ENCODE assay signal across 8 cellular contexts in genomic region chr11:123235117-123235686, GRCh38. TPM values are rescaled to one million over a fixed set of nuclear protein-coding genes. Genes with fewer than 3 reads are reported as not detected.
DNase-seq lines count a peak whose midpoint lies in the region; ATAC-seq and TF ChIP-seq lines count a peak whose summit lies in the region.

No MANE protein-coding gene starts in this region.

- CTCF ChIA-PET in naive thymus-derived CD4-positive, alpha-beta T cell (lab: Charles Lee), result interaction anchor here (0.7 kb wide), 1 partner anchor 64 kb away, joined by 3 read pairs; no protein-coding TSS in a partner anchor

- intact Hi-C loops in breast epithelium (cut with DNase I; ENCODE audit: low total_unique reads) (no loop called here), transverse colon (cut with DNase I; ENCODE audit: low total_unique reads) (no loop called here)
- intact Hi-C loops in naive thymus-derived CD4-positive, alpha-beta T cell (cut with micrococcal nuclease), result no loop called here

- H3K27ac Mint-ChIP-seq in naive thymus-derived CD4-positive, alpha-beta T cell, result peak overlapping the region in 2 of 9 donors; percentile 29 to 93

- peaks cover 14 to 43% (median 17%) of the 10 kb centered on the region in 7 donors for H3K4me1 Mint-ChIP-seq in naive thymus-derived CD4-positive, alpha-beta T cell

- peak; percentile 12 to 68 (median 24) for TF ChIP-seq CTCF in breast epithelium (IDR thresholded peaks at IDR 0.05)
- TF ChIP-seq CTCF in transverse colon (IDR thresholded peaks at IDR 0.05), result peak; percentile 41 to 55 (median 46)

- POLR2A ChIA-PET in naive thymus-derived CD4-positive, alpha-beta T cell (lab: Charles Lee), result no interaction called here

- peaks cover 0 to 7% (median 0%) of the 10 kb centered on the region in 5 donors for H3K27me3 Mint-ChIP-seq in naive thymus-derived CD4-positive, alpha-beta T cell

- DNase-seq in NCI-H146 (lab: John Stamatoyannopoulos, UW) (peak; percentile 14), NCI-H146 treated with DMSO at 0.1 percent for 48 hours (lab: John Stamatoyannopoulos, UW; ENCODE audit: unreplicated experiment) (no peak), breast epithelium (ENCODE audit: low spot score in 2 of 2) (peak in 1 of 2 donors; percentile 58), transverse colon (peak; percentile 50)
- DNase-seq in naive thymus-derived CD4-positive, alpha-beta T cell, result peak in 8 of 9 donors; percentile 20 to 59 (median 33)

- H3K36me3 Mint-ChIP-seq in naive thymus-derived CD4-positive, alpha-beta T cell, result peaks cover 0 to 23% (median 0%) of the 10 kb centered on the region in 5 donors

- no peaks in the 10 kb centered on the region for H3K4me1 ChIP-seq in breast epithelium
- peaks cover 12 to 17% of the 10 kb centered on the region in 2 donors for H3K4me1 ChIP-seq in naive thymus-derived CD4-positive, alpha-beta T cell (ENCODE audit: control insufficient read depth in 2 of 2, insufficient read depth in 2 of 2, low read length in 2 of 2)
- H3K4me1 ChIP-seq in transverse colon, result peaks cover 0 to 13% (median 8%) of the 10 kb centered on the region in 4 donors

- TF ChIP-seq EP300 in transverse colon (IDR thresholded peaks at IDR 0.05; ENCODE audit: low read depth), result no peak

- H3K4me3 ChIP-seq in breast epithelium, result no peak overlapping the region
- no peak overlapping the region for H3K4me3 ChIP-seq in naive thymus-derived CD4-positive, alpha-beta T cell (ENCODE audit: low read length)
- no peak overlapping the region for H3K4me3 ChIP-seq in transverse colon

- in situ Hi-C loops in transverse colon (cut with MboI; ENCODE audit: low pct_ligation_motif_present in 1 of 4, low pct_unique_long_range_greater_than_20kb in 1 of 4, low sequenced_read_pairs in 3 of 4), result no loop called here

- ATAC-seq in SK-N-SH treated with all-trans-retinoic acid at 6 μM for 48 hours (peak; percentile 17; the same call in 2 of the 3 replicates), GM18519 (IDR thresholded peaks at IDR 0.05; ENCODE audit: low FRiP score, unreplicated experiment) (no peak), GM18873 (IDR thresholded peaks at IDR 0.05; ENCODE audit: low FRiP score, unreplicated experiment) (no peak)
- no peak for ATAC-seq in naive thymus-derived CD4-positive, alpha-beta T cell

- WGBS in transverse colon (ENCODE audit: low coverage in 1 of 2), 2 donors, result 64 to 83% methylated on average over 10 to 14 of the region's 14 CpGs

- H3K36me3 ChIP-seq in breast epithelium (no peaks in the 10 kb centered on the region), transverse colon (no peaks in the 10 kb centered on the region)
- H3K36me3 ChIP-seq in naive thymus-derived CD4-positive, alpha-beta T cell (ENCODE audit: control insufficient read depth in 2 of 3, insufficient read depth in 3 of 3, low read length in 3 of 3), result no peaks in the 10 kb centered on the region

- no peak overlapping the region for H3K4me3 Mint-ChIP-seq in naive thymus-derived CD4-positive, alpha-beta T cell

- H3K9me3 ChIP-seq in breast epithelium, result no peaks in the 10 kb centered on the region
- H3K9me3 ChIP-seq in naive thymus-derived CD4-positive, alpha-beta T cell (ENCODE audit: control insufficient read depth in 2 of 3, low read length in 3 of 3), result no peaks in the 10 kb centered on the region
- H3K9me3 ChIP-seq in transverse colon, result no peaks in the 10 kb centered on the region

- H3K27ac ChIP-seq in breast epithelium (peak overlapping the region in 1 of 2 donors; percentile 16), transverse colon (peak overlapping the region; percentile 37 to 77 (median 60))
- no peak overlapping the region for H3K27ac ChIP-seq in naive thymus-derived CD4-positive, alpha-beta T cell (ENCODE audit: low read depth, low read length)

- TF ChIP-seq POLR2A in breast epithelium (IDR thresholded peaks at IDR 0.05) (no peak), transverse colon (IDR thresholded peaks at IDR 0.05) (no peak)

- H3K9me3 Mint-ChIP-seq in naive thymus-derived CD4-positive, alpha-beta T cell, result peaks cover 0 to 11% (median 0%) of the 10 kb centered on the region in 11 donors

- H3K27me3 ChIP-seq in breast epithelium (no peaks in the 10 kb centered on the region), transverse colon (no peaks in the 10 kb centered on the region)
- no peaks in the 10 kb centered on the region for H3K27me3 ChIP-seq in naive thymus-derived CD4-positive, alpha-beta T cell (ENCODE audit: control insufficient read depth in 2 of 2, insufficient read depth in 2 of 2, low read length in 2 of 2)

TF ChIP-seq in SK-N-SH treated with all-trans-retinoic acid at 6 μM for 48 hours, 23 proteins besides CTCF, POLR2A, EP300 and RAD21 (continues in another document):
- no peak for TF ChIP-seq CSDC2 (CRISPR knock-in tag; IDR thresholded peaks at IDR 0.05)
- TF ChIP-seq ISL1 (CRISPR knock-in tag; IDR thresholded peaks at IDR 0.05), result no peak
- TF ChIP-seq TCF4 (CRISPR knock-in tag; IDR thresholded peaks at IDR 0.05; ENCODE audit: borderline replicate concordance), result no peak
- TF ChIP-seq ZFP3 (CRISPR knock-in tag; IDR thresholded peaks at IDR 0.05), result no peak
- no peak for TF ChIP-seq OSR1 (CRISPR knock-in tag; IDR thresholded peaks at IDR 0.05)
- no peak for TF ChIP-seq POU6F1 (CRISPR knock-in tag; IDR thresholded peaks at IDR 0.05; ENCODE audit: borderline replicate concordance, low read depth)
- no peak for TF ChIP-seq ZC3H10 (CRISPR knock-in tag; IDR thresholded peaks at IDR 0.05)
- no peak for TF ChIP-seq PATZ1 (CRISPR knock-in tag; IDR thresholded peaks at IDR 0.05; ENCODE audit: borderline replicate concordance)
- TF ChIP-seq GLIS3 (CRISPR knock-in tag; IDR thresholded peaks at IDR 0.05), result no peak
- no peak for TF ChIP-seq ESRRG (CRISPR knock-in tag; IDR thresholded peaks at IDR 0.05)
- no peak for TF ChIP-seq ZNF8 (CRISPR knock-in tag; IDR thresholded peaks at IDR 0.05)
- no peak for TF ChIP-seq ARNTL (CRISPR knock-in tag; IDR thresholded peaks at IDR 0.05; ENCODE audit: borderline replicate concordance, low read depth)
- no peak for TF ChIP-seq ZFP30 (CRISPR knock-in tag; IDR thresholded peaks at IDR 0.05)
- TF ChIP-seq ZNF70 (CRISPR knock-in tag; IDR thresholded peaks at IDR 0.05), result no peak
- no peak for TF ChIP-seq CSRNP3 (CRISPR knock-in tag; IDR thresholded peaks at IDR 0.05)
- TF ChIP-seq CREB5 (CRISPR knock-in tag; IDR thresholded peaks at IDR 0.05; ENCODE audit: low read depth), result no peak

RNA-seq across cellular contexts. Expression of gene CLMP, which starts 40.2 kb away (rescaled TPM):
- total RNA-seq in breast epithelium (100 to 1,000 TPM in 1 of 3 donors, 10 to 100 TPM in 2; 70.8 to 241 (median 82.9) TPM), transverse colon (10 to 100 TPM; 23.6 to 49.4 (median 38.0) TPM)
- under 1 TPM; 0.20 to 0.60 (median 0.43) TPM for total RNA-seq in naive thymus-derived CD4-positive, alpha-beta T cell
- polyA plus RNA-seq in naive thymus-derived CD4-positive, alpha-beta T cell, result under 1 TPM; 0.08 to 0.20 TPM

Comparison
In these comparisons a context has a peak if more than half of its experiments do, and no peak if none do; other contexts are left out.
1. RNA of gene CLMP, which starts 40.2 kb away (total RNA-seq): 70.8 to 241 TPM in breast epithelium and 23.6 to 49.4 TPM in transverse colon; 0.20 to 0.60 TPM in naive thymus-derived CD4-positive, alpha-beta T cell; every median in the first group is over 10 times any median in the second.